1 cellular context compared by ENCODE assay signal in the genomic region with DNA sequence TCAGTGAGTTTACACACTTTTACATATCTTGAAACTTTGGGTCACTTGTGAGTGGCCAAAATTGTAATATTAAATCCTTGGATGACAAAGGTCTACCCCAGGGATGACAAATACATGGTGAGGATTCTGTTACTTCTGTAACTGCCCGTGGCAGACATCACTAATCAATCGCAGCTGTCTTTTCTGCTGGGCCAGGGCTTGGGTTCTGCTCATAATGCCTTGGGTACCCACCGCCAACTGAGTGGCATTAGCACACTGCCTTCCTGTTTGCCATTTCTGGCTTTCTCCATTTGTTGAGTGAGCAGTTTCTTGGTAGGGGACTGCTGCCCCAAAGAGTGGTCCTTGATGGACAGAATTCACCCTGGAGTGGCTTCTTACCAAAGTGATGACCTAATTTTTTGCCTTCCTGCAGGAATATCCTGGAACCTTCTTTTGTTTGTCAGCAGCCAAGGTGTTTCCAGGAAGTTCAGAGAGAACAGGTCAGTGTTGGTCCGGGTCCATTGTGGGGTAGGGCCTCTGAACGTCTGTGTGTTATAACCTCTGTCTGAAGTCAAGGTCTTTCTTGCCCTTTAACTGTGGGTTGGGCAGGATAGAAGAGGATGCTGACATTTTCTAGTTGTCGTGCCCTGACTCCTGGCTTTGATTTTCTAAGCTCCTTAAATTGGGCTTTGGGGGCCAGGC.
TF ChIP-seq lines count a peak whose summit lies in the region.

No MANE protein-coding gene starts in this region.

TF ChIP-seq in IMR-90, 13 proteins besides CTCF, POLR2A, EP300 and RAD21:
- TF ChIP-seq CEBPB (IDR thresholded peaks at IDR 0.05; ENCODE audit: low read depth, low read length) = no peak
